ENCODE assay signal across 1 cellular context in genomic region chr1:117366982-117367768, GRCh38.
A peak's percentile ranks its signal among the peaks of the same experiment; 100 is the strongest.
TF ChIP-seq lines count a peak whose summit lies in the region.

TSS of gene MAN1A2 (plus strand) at chr1:117367449. CDS start at chr1:117368184, 735 bp downstream.

TF ChIP-seq in K562, 482 proteins besides CTCF, POLR2A, EP300 and RAD21 (continued from another document and continues in another):
- no peak for TF ChIP-seq SREBF1 (IDR thresholded peaks at IDR 0.05; ENCODE audit: borderline replicate concordance, low read depth, low read length)
- TF ChIP-seq TBL1XR1 (IDR thresholded peaks at IDR 0.05; ENCODE audit: low read length in 2 of 2), result peak; percentile 10 to 24; a peak in 1 of 4 replicates
- TF ChIP-seq CHD1 (IDR thresholded peaks at IDR 0.05; ENCODE audit: low read length), result peak; percentile 79
- TF ChIP-seq ZNF695 (CRISPR knock-in tag; IDR thresholded peaks at IDR 0.05), result no peak
- TF ChIP-seq YBX1 (IDR thresholded peaks at IDR 0.05), result no peak
- peak; percentile 90 for TF ChIP-seq VEZF1 (CRISPR knock-in tag; IDR thresholded peaks at IDR 0.05)
- no peak for TF ChIP-seq GATA2 (CRISPR knock-in tag; IDR thresholded peaks at IDR 0.05)
- peak; percentile 47 to 77; a peak in 3 of 4 replicates for TF ChIP-seq MNT (conservative IDR thresholded peaks at IDR 0.05)
- TF ChIP-seq THRA (IDR thresholded peaks at IDR 0.05), result no peak
- peak; percentile 85 for TF ChIP-seq ZNF395 (CRISPR knock-in tag; IDR thresholded peaks at IDR 0.05)
- TF ChIP-seq CXXC5 (CRISPR knock-in tag; IDR thresholded peaks at IDR 0.05), result peak; percentile 82
- TF ChIP-seq ADNP (tag; IDR thresholded peaks at IDR 0.05), result no peak
- no peak for TF ChIP-seq SMC3 (conservative IDR thresholded peaks at IDR 0.05; ENCODE audit: insufficient read depth, low read depth, low read length)
- TF ChIP-seq MYNN (IDR thresholded peaks at IDR 0.05), result peak; percentile 52; the same call in 1 of the 2 replicates
- no peak for TF ChIP-seq MYNN (CRISPR knock-in tag; IDR thresholded peaks at IDR 0.05)
- TF ChIP-seq ARID3B (CRISPR knock-in tag; IDR thresholded peaks at IDR 0.05; ENCODE audit: borderline replicate concordance), result peak; percentile 41; the same call in 1 of the 2 replicates
- peak; percentile 54; the same call in 1 of the 2 replicates for TF ChIP-seq ZEB2 (IDR thresholded peaks at IDR 0.05)
- TF ChIP-seq LCOR (CRISPR knock-in tag; IDR thresholded peaks at IDR 0.05), result peak; percentile 43; the same call in 1 of the 2 replicates
- TF ChIP-seq ZNF589 (CRISPR knock-in tag; IDR thresholded peaks at IDR 0.05; ENCODE audit: low read depth), result 0 out of 2 replicates have a peak, but pooled peaks have one; percentile 66
- TF ChIP-seq ZNF639 (CRISPR knock-in tag; conservative IDR thresholded peaks at IDR 0.05 in 1 of 2, IDR thresholded peaks at IDR 0.05 in 1 of 2), result peak in 1 of 2 experiments; percentile 97; a peak in 2 of 4 replicates
- TF ChIP-seq GATAD2B (IDR thresholded peaks at IDR 0.05; ENCODE audit: borderline replicate concordance), result peak; percentile 26
- TF ChIP-seq DDX20 (tag; IDR thresholded peaks at IDR 0.05; ENCODE audit: low read depth), result no peak
- TF ChIP-seq PRPF4 (IDR thresholded peaks at IDR 0.05; ENCODE audit: insufficient read depth, low read depth, low read length, poor library complexity, severe bottlenecking), result peak; percentile 87
- 0 out of 2 replicates have a peak, but pooled peaks have one; percentile 9 for TF ChIP-seq JUNB (CRISPR knock-in tag; conservative IDR thresholded peaks at IDR 0.05)
- no peak for TF ChIP-seq NR2C2 (CRISPR knock-in tag; IDR thresholded peaks at IDR 0.05)
- TF ChIP-seq NR2C2 (tag; IDR thresholded peaks at IDR 0.05), result peak; percentile 58
- TF ChIP-seq MBD2 (IDR thresholded peaks at IDR 0.05; ENCODE audit: borderline replicate concordance, low read depth), result peak; percentile 79; the same call in 1 of the 2 replicates
- TF ChIP-seq OTX1 (CRISPR knock-in tag; IDR thresholded peaks at IDR 0.05), result no peak
- peak; percentile 81 for TF ChIP-seq SAP30 (IDR thresholded peaks at IDR 0.05; ENCODE audit: borderline replicate concordance, insufficient read depth, low read depth, low read length, poor library complexity, severe bottlenecking)
- TF ChIP-seq HMG20A (CRISPR knock-in tag; conservative IDR thresholded peaks at IDR 0.05), result no peak
- no peak for TF ChIP-seq RBM25 (IDR thresholded peaks at IDR 0.05; ENCODE audit: low read depth, low read length, severe bottlenecking)
- TF ChIP-seq ZNF124 (CRISPR knock-in tag; IDR thresholded peaks at IDR 0.05), result no peak
- peak; percentile 87; the same call in 1 of the 2 replicates for TF ChIP-seq CTBP1 (IDR thresholded peaks at IDR 0.05; ENCODE audit: borderline replicate concordance)
- no peak for TF ChIP-seq MCM3 (IDR thresholded peaks at IDR 0.05)
- TF ChIP-seq SAFB2 (IDR thresholded peaks at IDR 0.05; ENCODE audit: borderline replicate concordance, low read depth, low read length, severe bottlenecking), result no peak
- TF ChIP-seq ZNF449 (CRISPR knock-in tag; IDR thresholded peaks at IDR 0.05), result no peak
- 0 out of 2 replicates have a peak, but pooled peaks have one; percentile 7 for TF ChIP-seq TFE3 (CRISPR knock-in tag; IDR thresholded peaks at IDR 0.05)
- no peak for TF ChIP-seq HDAC6 (IDR thresholded peaks at IDR 0.05; ENCODE audit: low read depth, low read length)
- 0 out of 2 replicates have a peak, but pooled peaks have one; percentile 37 for TF ChIP-seq BRD4 (IDR thresholded peaks at IDR 0.05)
- TF ChIP-seq TOE1 (IDR thresholded peaks at IDR 0.05; ENCODE audit: borderline replicate concordance), result no peak; the same call in 1 of the 2 replicates
- TF ChIP-seq TOE1 (CRISPR knock-in tag; IDR thresholded peaks at IDR 0.05; ENCODE audit: borderline replicate concordance, low read depth), result no peak
- peak; percentile 54; the same call in 1 of the 2 replicates for TF ChIP-seq CGGBP1 (CRISPR knock-in tag; IDR thresholded peaks at IDR 0.05)
- TF ChIP-seq STAT5B (CRISPR knock-in tag; IDR thresholded peaks at IDR 0.05), result no peak
- peak; percentile 45; the same call in 1 of the 2 replicates for TF ChIP-seq L3MBTL2 (IDR thresholded peaks at IDR 0.05)
- TF ChIP-seq ZNF263 (CRISPR knock-in tag; IDR thresholded peaks at IDR 0.05; ENCODE audit: borderline replicate concordance), result peak; percentile 100
- TF ChIP-seq SPI1 (IDR thresholded peaks at IDR 0.05; ENCODE audit: borderline replicate concordance, low read depth, low read length), result peak; percentile 74
- no peak; the same call in 1 of the 2 replicates for TF ChIP-seq REST (CRISPR knock-in tag; IDR thresholded peaks at IDR 0.05; ENCODE audit: low read depth)
- TF ChIP-seq DACH1 (IDR thresholded peaks at IDR 0.05; ENCODE audit: partially characterized antibody), result no peak
- peak; percentile 85 for TF ChIP-seq RBBP5 (IDR thresholded peaks at IDR 0.05; ENCODE audit: borderline replicate concordance, insufficient read depth, low read length, poor library complexity, severe bottlenecking)
- TF ChIP-seq MCM7 (IDR thresholded peaks at IDR 0.05), result no peak
- peak; percentile 9; the same call in 1 of the 2 replicates for TF ChIP-seq NFRKB (IDR thresholded peaks at IDR 0.05; ENCODE audit: low read depth)
- peak; percentile 73 for TF ChIP-seq U2AF1 (optimal IDR thresholded peaks at IDR 0.05; ENCODE audit: low read depth, low read length)
- peak; percentile 85 for TF ChIP-seq HMGN3 (IDR thresholded peaks at IDR 0.05; ENCODE audit: borderline replicate concordance, extremely low read depth, insufficient read length, low read depth, low read length)
- TF ChIP-seq ZNF347 (CRISPR knock-in tag; IDR thresholded peaks at IDR 0.05; ENCODE audit: low read depth), result no peak
- TF ChIP-seq ZNF785 (CRISPR knock-in tag; IDR thresholded peaks at IDR 0.05), result no peak
